In genomic region chr21:40512590-40512989, GRCh38 we compare ENCODE assay signal across 12 cellular contexts.
A peak's percentile ranks its signal among the peaks of the same experiment; 100 is the strongest.
DNase-seq lines count a peak whose midpoint lies in the region; ATAC-seq and TF ChIP-seq lines count a peak whose summit lies in the region.
"Had no signal": no experiment of that assay in that cellular context is flagged by ENCODE, and none has a peak within 500 bp of the region (broad histone marks: within the 10 kb centered on the region; RNA-seq: fewer than 3 reads in every experiment).

No MANE protein-coding gene starts in this region.

- no CpG with 5 or more reads among the region's 11 CpGs for WGBS in neuronal stem cell (ENCODE audit: extremely low coverage in 2 of 2, insufficient read length in 2 of 2, insufficient replicate concordance in 1 of 2), 2 donors

- H3K9me2 ChIP-seq in Karpas-422 (replicated peaks; ENCODE audit: insufficient read depth, low read length): no peaks in the 10 kb centered on the region

- H3K4me2 ChIP-seq in Karpas-422 (ENCODE audit: low read depth, low read length, poor library complexity, severe bottlenecking): no peak overlapping the region
- no peak overlapping the region for H3K4me2 ChIP-seq in parathyroid adenoma (ENCODE audit: low read length)
- H3K4me2 ChIP-seq in neuronal stem cell (ENCODE audit: insufficient read depth, low read length, poor library complexity, severe bottlenecking): no peak overlapping the region

- no peak overlapping the region for H4K91ac ChIP-seq in neuronal stem cell (ENCODE audit: low read depth, low read length, poor library complexity)

- H2BK5ac ChIP-seq in neuronal stem cell (ENCODE audit: low read length): no peak overlapping the region

- no peak overlapping the region for H2BK120ac ChIP-seq in neuronal stem cell (ENCODE audit: low read depth, low read length)

- no peaks in the 10 kb centered on the region for H3K79me1 ChIP-seq in neuronal stem cell (ENCODE audit: low read depth, low read length)

- H3K4me1 ChIP-seq in Karpas-422 (ENCODE audit: low read length) (no peaks in the 10 kb centered on the region), parathyroid adenoma (no peaks in the 10 kb centered on the region), neuronal stem cell (ENCODE audit: control insufficient read depth in 2 of 2, insufficient read depth in 1 of 2, low read depth in 1 of 2, low read length in 2 of 2) (peaks cover 4% of the 10 kb centered on the region in 2 donors)
- H3K4me1 ChIP-seq: gastrocnemius medialis had no signal

- no peaks in the 10 kb centered on the region for H3K27me3 ChIP-seq in Karpas-422 (ENCODE audit: low read length)
- no peaks in the 10 kb centered on the region for H3K27me3 ChIP-seq in parathyroid adenoma (ENCODE audit: control insufficient read depth, insufficient read depth, low read length)
- no peaks in the 10 kb centered on the region for H3K27me3 ChIP-seq in neuronal stem cell (ENCODE audit: control insufficient read depth in 3 of 3, insufficient read depth in 3 of 3, low read depth in 1 of 3, low read length in 3 of 3)
- H3K27me3 ChIP-seq: gastrocnemius medialis had no signal

- peak; percentile 22 to 27 for DNase-seq in activated CD4-positive, alpha-beta T cell treated with anti-CD3 and anti-CD28 coated beads, Interleukin-2, amount 50 U/mL, for 48 hours
- no peak for DNase-seq in activated CD4-positive, alpha-beta T cell treated with anti-CD3 and anti-CD28 coated beads for 4 hours
- peak; percentile 47 for DNase-seq in Karpas-422
- no peak for DNase-seq in cardiac fibroblast (ENCODE audit: low read depth in 2 of 2)
- no peak for DNase-seq in neuronal stem cell (ENCODE audit: low spot score)
- DNase-seq in GM10266 (ENCODE audit: extremely low spot score): no peak
- DNase-seq: activated naive CD8-positive, alpha-beta T cell treated with anti-CD3 and anti-CD28 coated beads, Interleukin-2, amount 10 ng/mL, durations not matched to agents 7 days and 5 days; C1 segment of cervical spinal cord; gastrocnemius medialis; NCI-H1930 had no signal

- no peak overlapping the region for H2AK5ac ChIP-seq in neuronal stem cell (ENCODE audit: low read depth, low read length)

- no peak overlapping the region for H3K4ac ChIP-seq in neuronal stem cell (ENCODE audit: low read length)

- H3K18ac ChIP-seq in neuronal stem cell (ENCODE audit: low read length): no peak overlapping the region

- H2BK12ac ChIP-seq in neuronal stem cell (ENCODE audit: low read length): no peak overlapping the region

- no peak overlapping the region for H3K23ac ChIP-seq in neuronal stem cell (ENCODE audit: low read depth, low read length, poor library complexity)

- H3K4me3 ChIP-seq in Karpas-422 (ENCODE audit: low read length) (no peak overlapping the region), cardiac fibroblast (replicated peaks in 1 of 2; ENCODE audit: low read depth in 2 of 2, low read length in 2 of 2) (no peak overlapping the region), parathyroid adenoma (ENCODE audit: low read depth, low read length) (no peak overlapping the region), neuronal stem cell (ENCODE audit: low read length in 2 of 2) (no peak overlapping the region)
- H3K4me3 ChIP-seq: gastrocnemius medialis had no signal

- H3K14ac ChIP-seq in neuronal stem cell (ENCODE audit: low read length): no peak overlapping the region

- H4K20me1 ChIP-seq in Karpas-422 (ENCODE audit: insufficient read depth, low read depth, low read length): no peaks in the 10 kb centered on the region

- H4K8ac ChIP-seq in neuronal stem cell (ENCODE audit: low read depth, low read length): no peak overlapping the region

- H3K9ac ChIP-seq in Karpas-422 (ENCODE audit: low read length) (no peak overlapping the region), parathyroid adenoma (no peak overlapping the region), neuronal stem cell (ENCODE audit: low read depth, low read length, poor library complexity) (no peak overlapping the region)

- H3K27ac ChIP-seq in Karpas-422 (ENCODE audit: low read length) (no peak overlapping the region), parathyroid adenoma (no peak overlapping the region), neuronal stem cell (replicated peaks; ENCODE audit: low read length) (no peak overlapping the region)
- H3K27ac ChIP-seq: gastrocnemius medialis had no signal

- TF ChIP-seq CTCF in cardiac fibroblast (IDR thresholded peaks at IDR 0.05; ENCODE audit: low read depth, low read length) (peak; percentile 51), parathyroid adenoma (IDR thresholded peaks at IDR 0.05) (peak; percentile 22), GM10266 (IDR thresholded peaks at IDR 0.05; ENCODE audit: control insufficient read depth, insufficient read depth, low read depth, missing control alignments) (no peak)

- H3K79me2 ChIP-seq in Karpas-422 (ENCODE audit: low read length) (no peaks in the 10 kb centered on the region), parathyroid adenoma (no peaks in the 10 kb centered on the region)

- H2BK15ac ChIP-seq in neuronal stem cell (ENCODE audit: low read length): no peak overlapping the region

- ATAC-seq in HG03139 (IDR thresholded peaks at IDR 0.05; ENCODE audit: unreplicated experiment): no peak
- ATAC-seq: gastrocnemius medialis had no signal

- H2AFZ ChIP-seq in Karpas-422 (ENCODE audit: low read length): no peak overlapping the region
- no peak overlapping the region for H2AFZ ChIP-seq in parathyroid adenoma
- H2AFZ ChIP-seq in neuronal stem cell (ENCODE audit: low read length): no peak overlapping the region

- no peaks in the 10 kb centered on the region for H3K36me3 ChIP-seq in Karpas-422 (ENCODE audit: insufficient read depth, low read length)
- no peaks in the 10 kb centered on the region for H3K36me3 ChIP-seq in parathyroid adenoma (ENCODE audit: control insufficient read depth, insufficient read depth, low read length)
- no peaks in the 10 kb centered on the region for H3K36me3 ChIP-seq in neuronal stem cell (replicated peaks in 1 of 2; ENCODE audit: control insufficient read depth in 2 of 2, insufficient read depth in 2 of 2, low read length in 2 of 2)
- H3K36me3 ChIP-seq: gastrocnemius medialis had no signal

- peaks cover 25% of the 10 kb centered on the region for H3K9me3 ChIP-seq in Karpas-422 (ENCODE audit: low read length)
- no peaks in the 10 kb centered on the region for H3K9me3 ChIP-seq in parathyroid adenoma (ENCODE audit: control insufficient read depth, low read length)
- no peaks in the 10 kb centered on the region for H3K9me3 ChIP-seq in neuronal stem cell (replicated peaks in 1 of 2; ENCODE audit: control insufficient read depth in 2 of 2, insufficient read depth in 1 of 2, low read depth in 1 of 2, low read length in 2 of 2)
- H3K9me3 ChIP-seq: gastrocnemius medialis had no signal

Comparison
In these comparisons a context has a peak if more than half of its experiments do, and no peak if none do; other contexts are left out.
1. DNase-seq: peak in activated CD4-positive, alpha-beta T cell treated with anti-CD3 and anti-CD28 coated beads, Interleukin-2, amount 50 U/mL, for 48 hours (2 of 2) and Karpas-422 (single experiment); none in activated CD4-positive, alpha-beta T cell treated with anti-CD3 and anti-CD28 coated beads for 4 hours (0 of 2), cardiac fibroblast (0 of 2), neuronal stem cell (single experiment) and GM10266 (single experiment).